Comparison of ENCODE assay signal across 8 cellular contexts in the genomic region with DNA sequence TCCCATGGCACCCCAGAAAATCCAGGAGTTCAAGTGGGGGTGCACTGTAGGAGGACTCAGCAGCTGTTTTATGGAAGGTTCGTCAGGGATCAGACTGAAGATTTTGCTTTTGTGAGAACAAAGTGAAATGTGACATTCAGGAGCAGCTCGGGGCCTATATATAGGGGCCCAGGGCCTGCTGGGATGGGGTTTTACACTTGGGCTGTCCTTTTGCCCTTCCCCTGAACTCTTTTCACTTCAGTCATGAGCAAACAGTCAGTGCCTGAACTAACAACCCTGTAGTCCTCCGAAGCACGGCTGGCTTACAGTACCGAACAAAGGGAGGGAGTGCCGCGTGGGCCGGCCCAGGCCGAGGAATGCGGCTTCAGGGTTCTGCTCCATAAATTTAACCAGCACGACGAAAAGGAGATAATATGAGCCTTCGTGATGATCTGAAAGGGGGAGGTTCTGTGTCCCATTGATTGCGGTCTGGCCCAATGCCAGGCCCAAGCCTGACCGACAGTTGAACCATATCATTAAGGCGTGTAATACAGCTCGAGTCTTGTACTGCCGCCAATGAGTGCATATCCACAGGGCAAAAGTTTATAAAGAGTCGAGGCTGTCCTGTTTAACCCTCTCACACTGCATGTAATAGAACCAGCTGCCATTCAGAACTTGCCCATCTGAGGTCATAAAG.
A peak's percentile ranks its signal among the peaks of the same experiment; 100 is the strongest.
DNase-seq lines count a peak whose midpoint lies in the region; ATAC-seq and TF ChIP-seq lines count a peak whose summit lies in the region.

No MANE protein-coding gene starts in this region.

- H3K4me3 Mint-ChIP-seq in stimulated activated naive B cell treated with anti-CD40 and anti-IgM and Interleukin-4, amounts not matched to agents 10 μg/mL and 1 μg/mL and 100 μg/mL, for 72 hours: peak overlapping the region; percentile 45 to 60

- no peaks in the 10 kb centered on the region for H3K9me3 Mint-ChIP-seq in stimulated activated naive B cell treated with anti-CD40 and anti-IgM and Interleukin-4, amounts not matched to agents 10 μg/mL and 1 μg/mL and 100 μg/mL, for 72 hours

- H3K36me3 Mint-ChIP-seq in stimulated activated naive B cell treated with anti-CD40 and anti-IgM and Interleukin-4, amounts not matched to agents 10 μg/mL and 1 μg/mL and 100 μg/mL, for 72 hours: peaks cover 23 to 57% of the 10 kb centered on the region in 2 donors

- H3K27ac Mint-ChIP-seq in stimulated activated naive B cell treated with anti-CD40 and anti-IgM and Interleukin-4, amounts not matched to agents 10 μg/mL and 1 μg/mL and 100 μg/mL, for 72 hours: peak overlapping the region; percentile 95

- no peaks in the 10 kb centered on the region for H3K27me3 Mint-ChIP-seq in stimulated activated naive B cell treated with anti-CD40 and anti-IgM and Interleukin-4, amounts not matched to agents 10 μg/mL and 1 μg/mL and 100 μg/mL, for 72 hours

- in situ Hi-C loops in astrocyte of the cerebellum (cut with HindIII; ENCODE audit: low sequenced_read_pairs): no loop called here

- no peak for TF ChIP-seq CTCF in astrocyte of the cerebellum (IDR thresholded peaks at IDR 0.05; ENCODE audit: low read depth, low read length, missing control alignments)

- peaks cover 56 to 92% of the 10 kb centered on the region in 2 donors for H3K4me1 Mint-ChIP-seq in stimulated activated naive B cell treated with anti-CD40 and anti-IgM and Interleukin-4, amounts not matched to agents 10 μg/mL and 1 μg/mL and 100 μg/mL, for 72 hours

- no peak overlapping the region for H3K4me3 ChIP-seq in astrocyte of the cerebellum (ENCODE audit: low read depth, low read length)

- peak; percentile 35 to 45 for ATAC-seq in stimulated activated naive B cell treated with anti-CD40 and anti-IgM and Interleukin-4, amounts not matched to agents 10 μg/mL and 1 μg/mL and 100 μg/mL, for 72 hours (replicated peaks)
- no peak for ATAC-seq in HG02759 (IDR thresholded peaks at IDR 0.05; ENCODE audit: unreplicated experiment)

- peak; percentile 39 for DNase-seq in activated T-cell treated with anti-CD3 and anti-CD28 coated beads, Interleukin-2, amount 50 U/mL, for 1 hour
- DNase-seq in activated T-cell treated with anti-CD3 and anti-CD28 coated beads for 4 hours (no peak), NCI-H2227 treated with DMSO at 0.1 percent for 48 hours (lab: John Stamatoyannopoulos, UW) (peak; percentile 98), astrocyte of the cerebellum (ENCODE audit: low read depth) (peak; percentile 97), iris pigment epithelial cell (ENCODE audit: low read depth) (peak; percentile 100), globus pallidus (ENCODE audit: low spot score) (no peak)
- no peak for DNase-seq in stimulated activated naive B cell treated with anti-CD40 and anti-IgM and Interleukin-4, amounts not matched to agents 10 μg/mL and 1 μg/mL and 100 μg/mL, for 72 hours

Comparison
In these comparisons a context has a peak if more than half of its experiments do, and no peak if none do; other contexts are left out.
1. DNase-seq: peak in activated T-cell treated with anti-CD3 and anti-CD28 coated beads, Interleukin-2, amount 50 U/mL, for 1 hour (single experiment), NCI-H2227 treated with DMSO at 0.1 percent for 48 hours (single experiment), astrocyte of the cerebellum (single experiment) and iris pigment epithelial cell (single experiment); none in activated T-cell treated with anti-CD3 and anti-CD28 coated beads for 4 hours (single experiment), stimulated activated naive B cell treated with anti-CD40 and anti-IgM and Interleukin-4, amounts not matched to agents 10 μg/mL and 1 μg/mL and 100 μg/mL, for 72 hours (single experiment) and globus pallidus (single experiment).